23 cellular contexts compared by ENCODE assay signal in genomic region chr3:72520205-72520604, GRCh38.
A peak's percentile ranks its signal among the peaks of the same experiment; 100 is the strongest.
DNase-seq lines count a peak whose midpoint lies in the region; FAIRE-seq and TF ChIP-seq lines count a peak whose summit lies in the region.
"Had no signal": no experiment of that assay in that cellular context is flagged by ENCODE, and none has a peak within 500 bp of the region (broad histone marks: within the 10 kb centered on the region; RNA-seq: fewer than 3 reads in every experiment).

No MANE protein-coding gene starts in this region.

- peak overlapping the region; percentile 5; the same call in 1 of the 2 replicates for H2AFZ ChIP-seq in Loucy (ENCODE audit: low read length)

- no peak overlapping the region for H3K4me2 ChIP-seq in Loucy (ENCODE audit: low read depth, low read length, poor library complexity, severe bottlenecking)

- H3K27ac Mint-ChIP-seq in activated naive CD4-positive, alpha-beta T cell treated with anti-CD3 and anti-CD28 coated beads for 36 hours = peak overlapping the region; percentile 85
- peak overlapping the region; percentile 90 for H3K27ac Mint-ChIP-seq in activated T-helper 2 cell treated with anti-CD3 and anti-CD28 coated beads, Interferon-gamma antibody, Interleukin-2, Interleukin-4, amounts not matched to agents 10 μg/mL and 5 μg/mL and 100 μg/mL, durations not matched to agents 14 hours and 24 hours and 36 hours

- H3K4me1 Mint-ChIP-seq in activated naive CD4-positive, alpha-beta T cell treated with anti-CD3 and anti-CD28 coated beads for 36 hours (ENCODE audit: low read depth) = peaks cover 44% of the 10 kb centered on the region
- H3K4me1 Mint-ChIP-seq in activated T-helper 2 cell treated with anti-CD3 and anti-CD28 coated beads, Interferon-gamma antibody, Interleukin-2, Interleukin-4, amounts not matched to agents 10 μg/mL and 5 μg/mL and 100 μg/mL, durations not matched to agents 14 hours and 24 hours and 36 hours (ENCODE audit: low read depth) = peaks cover 44% of the 10 kb centered on the region

- no peaks in the 10 kb centered on the region for H4K20me1 ChIP-seq in Loucy (ENCODE audit: insufficient read depth, low read length, poor library complexity, severe bottlenecking)

- H3K4me3 Mint-ChIP-seq in activated naive CD4-positive, alpha-beta T cell treated with anti-CD3 and anti-CD28 coated beads for 36 hours = no peak overlapping the region
- H3K4me3 Mint-ChIP-seq in activated T-helper 2 cell treated with anti-CD3 and anti-CD28 coated beads, Interferon-gamma antibody, Interleukin-2, Interleukin-4, amounts not matched to agents 10 μg/mL and 5 μg/mL and 100 μg/mL, durations not matched to agents 14 hours and 24 hours and 36 hours (ENCODE audit: low read depth) = no peak overlapping the region

- H3K27ac ChIP-seq in small intestine (ENCODE audit: low read depth in 1 of 2, low read length in 1 of 2) = no peak overlapping the region
- H3K27ac ChIP-seq: left lung, SJCRH30, upper lobe of left lung had no signal

- CTCF ChIA-PET in activated naive CD4-positive, alpha-beta T cell treated with anti-CD3 and anti-CD28 coated beads for 36 hours (lab: Charles Lee) = interaction anchor here (0.8 kb wide), 1 partner anchor 146 kb away, joined by 3 read pairs; no protein-coding TSS in a partner anchor
- CTCF ChIA-PET in GM10248 (lab: Yijun Ruan, JAX) = interaction anchor here (1.2 to 2.3 kb wide), 4 partner anchors 8 to 145 kb away, joined by 3 to 7 read pairs (median 5); no protein-coding TSS in a partner anchor

- peaks cover 14% of the 10 kb centered on the region for H3K4me1 ChIP-seq in Loucy (ENCODE audit: insufficient read depth, low read length, poor library complexity, severe bottlenecking)
- H3K4me1 ChIP-seq in small intestine (ENCODE audit: control insufficient read depth in 2 of 2, insufficient read depth in 1 of 2, low read depth in 1 of 2, low read length in 1 of 2) = no peaks in the 10 kb centered on the region
- H3K4me1 ChIP-seq: HAP-1 had no signal

- H3K9me2 ChIP-seq in Loucy (replicated peaks; ENCODE audit: low read depth, low read length) = no peaks in the 10 kb centered on the region

- H3K9ac ChIP-seq in Loucy (ENCODE audit: low read depth, low read length, poor library complexity, severe bottlenecking) = no peak overlapping the region

- no peaks in the 10 kb centered on the region for H3K9me3 ChIP-seq in Loucy (ENCODE audit: insufficient read depth, low read depth, low read length)
- H3K9me3 ChIP-seq in small intestine (ENCODE audit: control insufficient read depth, low read depth) = no peaks in the 10 kb centered on the region
- H3K9me3 ChIP-seq: HAP-1, left lung, SJCRH30, upper lobe of left lung had no signal

- FAIRE-seq in small intestine (lab: Jason Lieb, UNC) = no peak
- FAIRE-seq: colon, HTR-8/SVneo had no signal

- TF ChIP-seq CTCF in Loucy (conservative IDR thresholded peaks at IDR 0.05; ENCODE audit: low read length) (no peak), GM10248 (IDR thresholded peaks at IDR 0.05; ENCODE audit: control extremely low read depth, extremely low read depth, low read depth, missing control alignments) (no peak), GM13977 (IDR thresholded peaks at IDR 0.05; ENCODE audit: extremely low read depth, insufficient read depth, missing control alignments) (no peak)

- intact Hi-C loops in activated naive CD4-positive, alpha-beta T cell treated with anti-CD3 and anti-CD28 coated beads for 36 hours (cut with micrococcal nuclease) = loop anchor here (5.0 kb wide), 1 partner anchor 183 kb away; no protein-coding TSS in a partner anchor
- intact Hi-C loops in activated T-helper 2 cell treated with anti-CD3 and anti-CD28 coated beads, Interferon-gamma antibody, Interleukin-2, Interleukin-4, amounts not matched to agents 10 μg/mL and 5 μg/mL and 100 μg/mL, durations not matched to agents 14 hours and 24 hours and 36 hours (cut with micrococcal nuclease) = loop anchor here (2.0 kb wide), 3 partner anchors 37 to 65 kb away; no protein-coding TSS in a partner anchor

- no peaks in the 10 kb centered on the region for H3K36me3 Mint-ChIP-seq in activated naive CD4-positive, alpha-beta T cell treated with anti-CD3 and anti-CD28 coated beads for 36 hours (ENCODE audit: low read depth)
- H3K36me3 Mint-ChIP-seq in activated T-helper 2 cell treated with anti-CD3 and anti-CD28 coated beads, Interferon-gamma antibody, Interleukin-2, Interleukin-4, amounts not matched to agents 10 μg/mL and 5 μg/mL and 100 μg/mL, durations not matched to agents 14 hours and 24 hours and 36 hours (ENCODE audit: low read depth) = peaks cover 10% of the 10 kb centered on the region

- no peaks in the 10 kb centered on the region for H3K79me2 ChIP-seq in Loucy (ENCODE audit: insufficient read depth, low read length)

- H3F3A ChIP-seq in Loucy (ENCODE audit: low read depth) = no peaks in the 10 kb centered on the region

- H3K9me3 Mint-ChIP-seq in activated naive CD4-positive, alpha-beta T cell treated with anti-CD3 and anti-CD28 coated beads for 36 hours = no peaks in the 10 kb centered on the region
- no peaks in the 10 kb centered on the region for H3K9me3 Mint-ChIP-seq in activated T-helper 2 cell treated with anti-CD3 and anti-CD28 coated beads, Interferon-gamma antibody, Interleukin-2, Interleukin-4, amounts not matched to agents 10 μg/mL and 5 μg/mL and 100 μg/mL, durations not matched to agents 14 hours and 24 hours and 36 hours

- 74 to 82% (median 77%) methylated on average over 3 of the region's 3 CpGs for WGBS in small intestine, 3 donors

- POLR2A ChIA-PET in GM10248 (lab: Yijun Ruan, JAX) = no interaction called here

- H3K36me3 ChIP-seq in Loucy (ENCODE audit: insufficient read depth, low read length) (no peaks in the 10 kb centered on the region), small intestine (ENCODE audit: control insufficient read depth in 2 of 2, insufficient read depth in 2 of 2, low read length in 2 of 2) (no peaks in the 10 kb centered on the region)
- H3K36me3 ChIP-seq: HAP-1, left lung, SJCRH30, upper lobe of left lung had no signal

- in situ Hi-C loops in GM13977 (cut with MboI; ENCODE audit: low pct_unique_long_range_greater_than_20kb, low sequenced_read_pairs, unreplicated experiment) = no loop called here

- DNase-seq in activated naive CD4-positive, alpha-beta T cell treated with anti-CD3 and anti-CD28 coated beads for 36 hours = no peak
- DNase-seq in activated naive CD4-positive, alpha-beta T cell (lab: John Stamatoyannopoulos, UW) = no peak
- DNase-seq in activated T-helper 2 cell treated with anti-CD3 and anti-CD28 coated beads, Interferon-gamma antibody, Interleukin-2, Interleukin-4, amounts not matched to agents 10 μg/mL and 5 μg/mL and 100 μg/mL, durations not matched to agents 14 hours and 24 hours and 36 hours (ENCODE audit: low spot score) = no peak
- peak; percentile 15 for DNase-seq in small intestine
- DNase-seq in GM10248 (ENCODE audit: extremely low spot score) = no peak
- DNase-seq in GM13977 (ENCODE audit: low spot score) = no peak
- DNase-seq: activated effector memory CD4-positive, alpha-beta T cell treated with Interleukin-2 at 50 U/mL for 16 hours; amygdala; C1 segment of cervical spinal cord; DND-41; effector CD8-positive, alpha-beta T cell; KG1; left lung; mesendoderm; NCI-H1417 treated with DMSO at 0.1 percent for 48 hours; NCI-H2081 treated with DMSO at 0.1 percent for 48 hours; NCI-H345; upper lobe of left lung had no signal

- H3K4me3 ChIP-seq in Loucy (ENCODE audit: low read length, poor library complexity, severe bottlenecking) (no peak overlapping the region), small intestine (ENCODE audit: low read depth in 1 of 2, low read length in 2 of 2) (no peak overlapping the region)
- H3K4me3 ChIP-seq: HAP-1, left lung, SJCRH30, upper lobe of left lung had no signal

- no peaks in the 10 kb centered on the region for H3K27me3 Mint-ChIP-seq in activated naive CD4-positive, alpha-beta T cell treated with anti-CD3 and anti-CD28 coated beads for 36 hours (ENCODE audit: low read depth)
- no peaks in the 10 kb centered on the region for H3K27me3 Mint-ChIP-seq in activated T-helper 2 cell treated with anti-CD3 and anti-CD28 coated beads, Interferon-gamma antibody, Interleukin-2, Interleukin-4, amounts not matched to agents 10 μg/mL and 5 μg/mL and 100 μg/mL, durations not matched to agents 14 hours and 24 hours and 36 hours (ENCODE audit: low read depth)

- H3K27me3 ChIP-seq in Loucy (ENCODE audit: insufficient read depth, low read length, poor library complexity, severe bottlenecking) (no peaks in the 10 kb centered on the region), small intestine (ENCODE audit: control insufficient read depth in 2 of 2, insufficient read depth in 2 of 2, low read length in 2 of 2) (no peaks in the 10 kb centered on the region)
- H3K27me3 ChIP-seq: left lung, SJCRH30, upper lobe of left lung had no signal
